In genomic region chr6:169722362-169723199, GRCh38 we compare ENCODE assay signal across 1 cellular context.
TF ChIP-seq lines count a peak whose summit lies in the region.

No MANE protein-coding gene starts in this region.

TF ChIP-seq in HEK293, 187 proteins besides CTCF, POLR2A, EP300 and RAD21 (continued from another document and continues in another):
- TF ChIP-seq ZNF449 (tag by site-specific recombination; IDR thresholded peaks at IDR 0.05) (no peak), ZFP37 (tag by site-specific recombination; IDR thresholded peaks at IDR 0.05) (no peak), TSHZ1 (tag by site-specific recombination; IDR thresholded peaks at IDR 0.05; ENCODE audit: borderline replicate concordance) (no peak; the same call in 1 of the 2 replicates), HOXA7 (CRISPR knock-in tag; IDR thresholded peaks at IDR 0.05; ENCODE audit: borderline replicate concordance) (no peak), ZNF701 (tag by site-specific recombination; IDR thresholded peaks at IDR 0.05) (no peak), ZNF830 (tag by site-specific recombination; IDR thresholded peaks at IDR 0.05; ENCODE audit: low read depth) (no peak), ZNF558 (tag by site-specific recombination; IDR thresholded peaks at IDR 0.05) (no peak), ZNF423 (tag by site-specific recombination; IDR thresholded peaks at IDR 0.05) (no peak), GLIS2 (tag by site-specific recombination; IDR thresholded peaks at IDR 0.05) (no peak), HIC1 (tag by site-specific recombination; IDR thresholded peaks at IDR 0.05) (0 out of 2 replicates have a peak, but pooled peaks have one; percentile 15), PRDM6 (tag by site-specific recombination; IDR thresholded peaks at IDR 0.05) (peak; percentile 82), FEZF1 (tag by site-specific recombination; IDR thresholded peaks at IDR 0.05) (peak; percentile 92), ZNF19 (tag by site-specific recombination; IDR thresholded peaks at IDR 0.05; ENCODE audit: low read depth) (no peak), ZNF837 (tag by site-specific recombination; IDR thresholded peaks at IDR 0.05) (no peak), ZBTB26 (tag by site-specific recombination; optimal IDR thresholded peaks at IDR 0.05) (no peak), KLF16 (tag by site-specific recombination; IDR thresholded peaks at IDR 0.05) (no peak), ZNF621 (tag by site-specific recombination; IDR thresholded peaks at IDR 0.05) (no peak), ZNF623 (tag by site-specific recombination; IDR thresholded peaks at IDR 0.05) (0 out of 2 replicates have a peak, but pooled peaks have one; percentile 5), ZNF214 (tag by site-specific recombination; IDR thresholded peaks at IDR 0.05; ENCODE audit: borderline replicate concordance) (no peak), ZNF513 (tag by site-specific recombination; IDR thresholded peaks at IDR 0.05) (no peak), ZNF692 (tag by site-specific recombination; IDR thresholded peaks at IDR 0.05) (no peak), ZNF510 (tag by site-specific recombination; IDR thresholded peaks at IDR 0.05; ENCODE audit: insufficient replicate concordance) (no peak), ZNF239 (tag by site-specific recombination; IDR thresholded peaks at IDR 0.05) (no peak), PRDM2 (tag by site-specific recombination; IDR thresholded peaks at IDR 0.05; ENCODE audit: borderline replicate concordance) (no peak), ZFP41 (tag by site-specific recombination; IDR thresholded peaks at IDR 0.05; ENCODE audit: borderline replicate concordance) (no peak), ZNF112 (tag by site-specific recombination; IDR thresholded peaks at IDR 0.05) (no peak), ZNF140 (tag by site-specific recombination; IDR thresholded peaks at IDR 0.05) (no peak), ZNF184 (tag by site-specific recombination; IDR thresholded peaks at IDR 0.05) (0 out of 2 replicates have a peak, but pooled peaks have one; percentile 10), ZNF16 (tag by site-specific recombination; IDR thresholded peaks at IDR 0.05; ENCODE audit: low read depth) (no peak), ZNF23 (tag by site-specific recombination; IDR thresholded peaks at IDR 0.05; ENCODE audit: borderline replicate concordance) (no peak), ZNF146 (tag by site-specific recombination; IDR thresholded peaks at IDR 0.05) (no peak), ZNF792 (tag by site-specific recombination; IDR thresholded peaks at IDR 0.05) (no peak), ZNF600 (tag by site-specific recombination; IDR thresholded peaks at IDR 0.05) (peak; percentile 96), SP7 (tag by site-specific recombination; IDR thresholded peaks at IDR 0.05) (peak; percentile 53)
